9 cellular contexts compared by ENCODE assay signal in genomic region chr2:43239981-43240761, GRCh38. TPM values are rescaled to one million over a fixed set of nuclear protein-coding genes. Genes with fewer than 3 reads are reported as not detected.
DNase-seq lines count a peak whose midpoint lies in the region; ATAC-seq, FAIRE-seq and TF ChIP-seq lines count a peak whose summit lies in the region.
"Had no signal": no experiment of that assay in that cellular context is flagged by ENCODE, and none has a peak within 500 bp of the region (broad histone marks: within the 10 kb centered on the region; RNA-seq: fewer than 3 reads in every experiment).

No MANE protein-coding gene starts in this region.

- peak overlapping the region; percentile 80 to 97 (median 92) for H3K27ac Mint-ChIP-seq in naive B cell

- no peaks in the 10 kb centered on the region for H3K9me3 Mint-ChIP-seq in naive B cell

- H3K27me3 ChIP-seq in GM12878 (replicated peaks in 1 of 2; ENCODE audit: control insufficient read depth in 2 of 2, insufficient read depth in 2 of 2, low read length in 1 of 2) = no peaks in the 10 kb centered on the region

- no peaks in the 10 kb centered on the region; a peak in 2 of 4 replicates for H3K36me3 ChIP-seq in GM12878 (ENCODE audit: control insufficient read depth in 2 of 2, insufficient read depth in 2 of 2, low read length in 1 of 2)

- H3K27ac ChIP-seq in GM12878 (ENCODE audit: control insufficient read depth, insufficient read depth) = peak overlapping the region; percentile 70

- peak overlapping the region; percentile 71 for H3K4me2 ChIP-seq in GM12878 (ENCODE audit: control insufficient read depth, insufficient read depth)

- peak overlapping the region; percentile 51 for H3K9ac ChIP-seq in GM12878 (ENCODE audit: control insufficient read depth, insufficient read depth, low read length)

- H3K27me3 Mint-ChIP-seq in naive B cell = no peaks in the 10 kb centered on the region

- intact Hi-C loops in GM12878 (cut with micrococcal nuclease; ENCODE audit: unreplicated experiment) = no loop called here

- no TSS peak for BruUV-seq in GM12878 (replicated peaks; lab: Mats Ljungman, UMichigan)

- H3K4me3 ChIP-seq in GM12878 = no peak overlapping the region

- no peak for TF ChIP-seq POLR2A in GM12878 (IDR thresholded peaks at IDR 0.05; ENCODE audit: low read depth, low read length)

- H3K4me1 Mint-ChIP-seq in naive B cell = peaks cover 30 to 56% (median 37%) of the 10 kb centered on the region in 3 donors

- no peaks in the 10 kb centered on the region for H3K79me2 ChIP-seq in GM12878 (ENCODE audit: control insufficient read depth, insufficient read depth, low read length)

- SMC1A ChIA-PET in GM12878 (lab: Charles Lee; ENCODE audit: uncharacterized antibody, unreplicated experiment) = interaction anchor here (0.6 to 3.9 kb wide), 15 partner anchors 11 to 295 kb away, joined by 3 to 29 read pairs (median 4); no protein-coding TSS in a partner anchor

- POLR2A ChIA-PET in GM10248 (lab: Yijun Ruan, JAX) (interaction anchor here (0.5 to 2.0 kb wide), 3 partner anchors 13 to 110 kb away, joined by 3 to 10 read pairs (median 5); partner anchors contain the start of gene ZFP36L2), GM12878 (lab: Charles Lee) (interaction anchor here (0.5 to 1.0 kb wide), 4 partner anchors 16 to 141 kb away, joined by 3 to 4 read pairs (median 4); no protein-coding TSS in a partner anchor)

- 54% methylated on average over 13 of the region's 13 CpGs for WGBS in GM12878 (ENCODE audit: insufficient coverage, insufficient replicate concordance, low lambda C conversion rate, missing lambda C conversion rate)

- peak; percentile 15; the same call in 1 of the 2 replicates for TF ChIP-seq RAD21 in GM12878 (IDR thresholded peaks at IDR 0.05; ENCODE audit: insufficient read depth, low read depth, low read length)

- TF ChIP-seq CTCF in GM10248 (IDR thresholded peaks at IDR 0.05; ENCODE audit: control extremely low read depth, extremely low read depth, low read depth, missing control alignments) = peak; percentile 10
- TF ChIP-seq CTCF in GM12878 (IDR thresholded peaks at IDR 0.05 in 2 of 3, conservative IDR thresholded peaks at IDR 0.05 in 1 of 3; ENCODE audit: control insufficient read depth in 2 of 3, extremely low read depth in 1 of 3, insufficient read depth in 1 of 3, low read depth in 3 of 3, low read length in 3 of 3) = peak; percentile 16 to 26 (median 22); a peak in 3 of 6 replicates

- DNase-seq in GM10248 (ENCODE audit: extremely low spot score) (peak; percentile 77), GM12878 (ENCODE audit: low read depth, low spot score) (no peak), naive B cell (peak; percentile 47), D341Med (ENCODE audit: low spot score) (no peak), NCI-H82 treated with DMSO at 0.1 percent for 48 hours (lab: John Stamatoyannopoulos, UW; ENCODE audit: unreplicated experiment) (no peak), NCI-H2196 (lab: John Stamatoyannopoulos, UW; ENCODE audit: unreplicated experiment) (no peak), NCI-H128 (lab: John Stamatoyannopoulos, UW; ENCODE audit: unreplicated experiment) (no peak)
- DNase-seq: NCI-H187 treated with DMSO at 0.1 percent for 48 hours had no signal

- ATAC-seq in HG02759 (IDR thresholded peaks at IDR 0.05; ENCODE audit: unreplicated experiment) (peak; percentile 47), GM12878 (peak; percentile 76), naive B cell (ENCODE audit: low read depth in 2 of 2) (peak; percentile 83 to 87)

- H3K36me3 Mint-ChIP-seq in naive B cell = peaks cover 0 to 6% of the 10 kb centered on the region in 2 donors

- TF ChIP-seq EP300 in GM12878 (IDR thresholded peaks at IDR 0.05; ENCODE audit: borderline replicate concordance in 1 of 2, control insufficient read depth in 1 of 2, low read depth in 2 of 2, low read length in 2 of 2) = no peak

- no peaks in the 10 kb centered on the region for H4K20me1 ChIP-seq in GM12878 (ENCODE audit: control insufficient read depth, insufficient read depth)

- CTCF ChIA-PET in GM10248 (lab: Yijun Ruan, JAX) (interaction anchor here (1.1 to 6.2 kb wide), 9 partner anchors 12 to 301 kb away, joined by 3 to 56 read pairs (median 4); partner anchors contain the start of gene ZFP36L2), GM12878 (lab: Yijun Ruan, JAX) (interaction anchor here (0.6 to 6.4 kb wide), 13 partner anchors 10 to 320 kb away, joined by 3 to 43 read pairs (median 3); no protein-coding TSS in a partner anchor)

- H2AFZ ChIP-seq in GM12878 (ENCODE audit: control insufficient read depth, low read depth, low read length) = peak overlapping the region; percentile 66

- FAIRE-seq in GM12878 (lab: Jason Lieb, UNC) = peak; percentile 71

- peaks cover 17% of the 10 kb centered on the region for H3K4me1 ChIP-seq in GM12878 (ENCODE audit: control insufficient read depth, insufficient read depth, low read length)

- H3K4me3 Mint-ChIP-seq in naive B cell = peak overlapping the region in 7 of 8 donors; percentile 11 to 85 (median 69)

- no peaks in the 10 kb centered on the region for H3K9me3 ChIP-seq in GM12878 (replicated peaks; ENCODE audit: control insufficient read depth, insufficient read depth, low read length)

- RAD21 ChIA-PET in GM12878 (lab: Charles Lee; ENCODE audit: unreplicated experiment) = interaction anchor here (0.7 to 3.2 kb wide), 15 partner anchors 11 to 381 kb away, joined by 3 to 19 read pairs (median 3); partner anchors contain the start of gene ZFP36L2

- in situ Hi-C loops in GM12878 (cut with MboI) = no loop called here

TF ChIP-seq in GM12878, 131 proteins besides CTCF, POLR2A, EP300 and RAD21 (continues in another document):
- TF ChIP-seq MTA3 (IDR thresholded peaks at IDR 0.05; ENCODE audit: borderline replicate concordance, low read length) = no peak
- TF ChIP-seq, protein P1, sequence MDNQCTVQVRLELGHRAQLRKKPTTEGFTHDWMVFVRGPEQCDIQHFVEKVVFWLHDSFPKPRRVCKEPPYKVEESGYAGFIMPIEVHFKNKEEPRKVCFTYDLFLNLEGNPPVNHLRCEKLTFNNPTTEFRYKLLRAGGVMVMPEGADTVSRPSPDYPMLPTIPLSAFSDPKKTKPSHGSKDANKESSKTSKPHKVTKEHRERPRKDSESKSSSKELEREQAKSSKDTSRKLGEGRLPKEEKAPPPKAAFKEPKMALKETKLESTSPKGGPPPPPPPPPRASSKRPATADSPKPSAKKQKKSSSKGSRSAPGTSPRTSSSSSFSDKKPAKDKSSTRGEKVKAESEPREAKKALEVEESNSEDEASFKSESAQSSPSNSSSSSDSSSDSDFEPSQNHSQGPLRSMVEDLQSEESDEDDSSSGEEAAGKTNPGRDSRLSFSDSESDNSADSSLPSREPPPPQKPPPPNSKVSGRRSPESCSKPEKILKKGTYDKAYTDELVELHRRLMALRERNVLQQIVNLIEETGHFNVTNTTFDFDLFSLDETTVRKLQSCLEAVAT (IDR thresholded peaks at IDR 0.05) = peak; percentile 60; the same call in 1 of the 2 replicates
- 0 out of 2 replicates have a peak, but pooled peaks have one; percentile 19 for TF ChIP-seq MTA2 (IDR thresholded peaks at IDR 0.05; ENCODE audit: low read depth)
- no peak for TF ChIP-seq PAX5 (IDR thresholded peaks at IDR 0.05; ENCODE audit: borderline replicate concordance, low read depth, low read length)
- TF ChIP-seq, protein P2, sequence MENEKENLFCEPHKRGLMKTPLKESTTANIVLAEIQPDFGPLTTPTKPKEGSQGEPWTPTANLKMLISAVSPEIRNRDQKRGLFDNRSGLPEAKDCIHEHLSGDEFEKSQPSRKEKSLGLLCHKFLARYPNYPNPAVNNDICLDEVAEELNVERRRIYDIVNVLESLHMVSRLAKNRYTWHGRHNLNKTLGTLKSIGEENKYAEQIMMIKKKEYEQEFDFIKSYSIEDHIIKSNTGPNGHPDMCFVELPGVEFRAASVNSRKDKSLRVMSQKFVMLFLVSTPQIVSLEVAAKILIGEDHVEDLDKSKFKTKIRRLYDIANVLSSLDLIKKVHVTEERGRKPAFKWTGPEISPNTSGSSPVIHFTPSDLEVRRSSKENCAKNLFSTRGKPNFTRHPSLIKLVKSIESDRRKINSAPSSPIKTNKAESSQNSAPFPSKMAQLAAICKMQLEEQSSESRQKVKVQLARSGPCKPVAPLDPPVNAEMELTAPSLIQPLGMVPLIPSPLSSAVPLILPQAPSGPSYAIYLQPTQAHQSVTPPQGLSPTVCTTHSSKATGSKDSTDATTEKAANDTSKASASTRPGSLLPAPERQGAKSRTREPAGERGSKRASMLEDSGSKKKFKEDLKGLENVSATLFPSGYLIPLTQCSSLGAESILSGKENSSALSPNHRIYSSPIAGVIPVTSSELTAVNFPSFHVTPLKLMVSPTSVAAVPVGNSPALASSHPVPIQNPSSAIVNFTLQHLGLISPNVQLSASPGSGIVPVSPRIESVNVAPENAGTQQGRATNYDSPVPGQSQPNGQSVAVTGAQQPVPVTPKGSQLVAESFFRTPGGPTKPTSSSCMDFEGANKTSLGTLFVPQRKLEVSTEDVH (IDR thresholded peaks at IDR 0.05; ENCODE audit: low read depth, partially characterized antibody) = no peak

RNA-seq across cellular contexts. Expression of gene ZFP36L2, which starts 13.8 kb away (rescaled TPM):
- 8.2 and 9.1 TPM in 2 replicates for total RNA-seq in GM12878 (2013; cell fraction: nucleolus; rRNA removed)
- 3.9 and 4.9 TPM in 2 replicates for total RNA-seq in GM12878 (2014; rRNA removed)
- 4.0 and 4.3 TPM in 2 replicates for total RNA-seq in GM12878 (2014; rRNA removed; fragmentation: Illumina TruSeq; extraction: Trizol)
- total RNA-seq in GM12878 (2021) = 58.0 and 64.9 TPM in 2 replicates
- polyA plus RNA-seq in GM12878 (2011; ENCODE audit: low read depth) = 14.3 TPM
- polyA plus RNA-seq in GM12878 (2011; rRNA removed) = 12.8 and 16.0 TPM in 2 replicates
- polyA plus RNA-seq in GM12878 (2011; cell fraction: cytosol; rRNA removed) = 7.2 TPM in 2 replicates
- polyA plus RNA-seq in GM12878 (2011; cell fraction: nucleus; rRNA removed) = 16.1 and 27.5 TPM in 2 replicates
- 30.3 and 31.6 TPM in 2 replicates for polyA plus RNA-seq in GM12878 (2012)
- 17.4 and 22.0 TPM in 2 replicates for polyA plus RNA-seq in GM12878 (2014; fragmentation: Illumina TruSeq; extraction: Trizol)
- 10 to 100 TPM; 25.5 to 43.3 TPM for polyA plus RNA-seq in GM12878 (2014; fragmentation: Nextera tagmentation; extraction: Ambion mirVana)
- polyA plus RNA-seq in GM12878 (2014; rRNA removed) = 21.7 and 28.8 TPM in 2 replicates
- 10 to 100 TPM in 1 of 2 experiments, 1 to 10 TPM in 1; 8.8 to 54.6 TPM for polyA plus RNA-seq in GM12878 (2016; fragmentation: Nextera tagmentation; extraction: Ambion mirVana)
- 4.1 and 5.2 TPM in 2 replicates for polyA minus RNA-seq in GM12878 (2011; rRNA and poly(A)+ RNA removed)
- polyA minus RNA-seq in GM12878 (2011; cell fraction: cytosol; rRNA and poly(A)+ RNA removed) = 21.9 and 27.0 TPM in 2 replicates
- polyA minus RNA-seq in GM12878 (2011; cell fraction: nucleus; rRNA and poly(A)+ RNA removed) = 9.4 and 21.8 TPM in 2 replicates
- 100 to 1,000 TPM; 125 to 367 (median 188) TPM for polyA plus RNA-seq in naive B cell (ENCODE audit: low read depth in 6 of 6)

Comparison
In these comparisons a context has a peak if more than half of its experiments do, and no peak if none do; other contexts are left out.
1. DNase-seq: peak in GM10248 (single experiment) and naive B cell (single experiment); none in GM12878 (single experiment), D341Med (single experiment), NCI-H82 treated with DMSO at 0.1 percent for 48 hours (single experiment), NCI-H2196 (single experiment) and NCI-H128 (single experiment).
2. Peak in every context shown above with its lines, with median percentiles within 50 percentile points of each other: ATAC-seq.